In the genomic region with DNA sequence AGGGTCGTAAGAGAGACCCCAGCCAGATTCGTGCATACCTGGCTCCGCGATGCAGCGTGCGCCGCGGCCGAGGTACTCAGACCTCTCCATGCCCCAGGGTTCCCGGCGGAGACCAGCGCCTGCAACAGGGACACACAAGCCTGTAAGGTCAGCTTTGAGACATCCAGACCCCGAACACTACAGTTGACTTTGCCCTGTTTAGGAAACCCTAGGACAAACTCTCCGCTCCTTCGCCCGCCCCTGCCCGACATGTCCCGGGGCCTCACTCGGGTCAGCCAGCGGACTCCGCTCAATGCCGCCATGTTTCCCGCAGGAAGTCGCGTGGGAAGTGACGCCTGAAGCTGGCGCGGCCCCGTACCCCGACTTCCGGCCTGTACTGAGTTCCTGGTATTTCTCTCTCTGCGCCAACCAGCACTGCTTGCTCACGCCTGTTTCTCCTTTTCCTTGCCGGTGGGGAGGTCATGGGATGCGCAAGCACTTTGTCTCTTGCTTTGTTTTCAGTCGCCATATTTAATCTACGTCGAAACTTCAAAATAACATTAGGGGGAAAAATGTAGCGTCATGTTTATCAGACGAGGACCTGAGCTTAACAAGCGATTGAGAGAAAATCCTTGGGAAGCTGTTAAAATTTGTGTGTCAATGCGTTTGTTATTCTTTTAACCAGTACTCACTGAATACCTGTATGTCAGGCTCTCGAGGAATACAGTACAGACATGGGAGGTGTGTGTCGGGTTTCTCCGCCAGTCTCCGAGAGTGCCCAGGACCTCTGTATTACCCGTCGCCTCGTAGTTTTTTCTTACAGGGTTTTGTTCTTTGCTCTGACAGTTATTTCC, we compare ENCODE assay signal across 8 cellular contexts. TPM values are rescaled to one million over a fixed set of nuclear protein-coding genes. Genes with fewer than 3 reads are reported as not detected.
DNase-seq lines count a peak whose midpoint lies in the region; ATAC-seq and TF ChIP-seq lines count a peak whose summit lies in the region.

TSS of gene IDH3B (minus strand) at position 330 of the 833 bp plus-strand sequence. CDS start at position 302, 28 bp downstream.

- no peak for TF ChIP-seq CTCF in coronary artery (IDR thresholded peaks at IDR 0.05)

- H3K4me3 Mint-ChIP-seq in activated CD4-positive, alpha-beta T cell treated with anti-CD3 and anti-CD28 coated beads, Interleukin-2, amount 10 ng/mL, durations not matched to agents 24 days and 14 days, result peak within 1 kb of the TSS; percentile 85

- H3K27ac Mint-ChIP-seq in activated CD4-positive, alpha-beta T cell treated with anti-CD3 and anti-CD28 coated beads, Interleukin-2, amount 10 ng/mL, durations not matched to agents 24 days and 14 days, result peak within 1 kb of the TSS; percentile 94

- peaks cover 3% of the 10 kb centered on the region for H3K9me3 Mint-ChIP-seq in activated CD4-positive, alpha-beta T cell treated with anti-CD3 and anti-CD28 coated beads, Interleukin-2, amount 10 ng/mL, durations not matched to agents 24 days and 14 days

- H3K4me3 ChIP-seq in coronary artery, result peak within 1 kb of the TSS; percentile 96

- peaks cover 15% of the 10 kb centered on the region for H3K4me1 Mint-ChIP-seq in activated CD4-positive, alpha-beta T cell treated with anti-CD3 and anti-CD28 coated beads, Interleukin-2, amount 10 ng/mL, durations not matched to agents 24 days and 14 days

- H3K27ac ChIP-seq in coronary artery, result peak within 1 kb of the TSS; percentile 88 to 92

- H3K36me3 Mint-ChIP-seq in activated CD4-positive, alpha-beta T cell treated with anti-CD3 and anti-CD28 coated beads, Interleukin-2, amount 10 ng/mL, durations not matched to agents 24 days and 14 days (ENCODE audit: low read depth), result peaks cover 24% of the 10 kb centered on the region

- peaks cover 5% of the 10 kb centered on the region for H3K27me3 Mint-ChIP-seq in activated CD4-positive, alpha-beta T cell treated with anti-CD3 and anti-CD28 coated beads, Interleukin-2, amount 10 ng/mL, durations not matched to agents 24 days and 14 days

- DNase-seq in Ammon's horn (ENCODE audit: low spot score), result peak; percentile 94
- DNase-seq in GM19238 (ENCODE audit: insufficient read length, low spot score), result peak; percentile 88
- DNase-seq in NCI-H526 (lab: John Stamatoyannopoulos, UW), result peak; percentile 90 to 93
- peak; percentile 98 for DNase-seq in activated CD4-positive, alpha-beta T cell treated with anti-CD3 and anti-CD28 coated beads, Interleukin-2, amount 10 ng/mL, durations not matched to agents 24 days and 14 days
- DNase-seq in coronary artery (ENCODE audit: low spot score), result peak; percentile 96
- peak; percentile 90 to 94 for DNase-seq in left colon
- peak; percentile 94 for DNase-seq in stimulated activated CD4-positive, alpha-beta T cell treated with anti-CD3 and anti-CD28 coated beads, Interleukin-1b, Interleukin-23, amount 100 ng/mL, for 48 hours

- ATAC-seq in HG03457 (IDR thresholded peaks at IDR 0.05; ENCODE audit: unreplicated experiment), result peak; percentile 61
- peak; percentile 99 for ATAC-seq in left colon

- intact Hi-C loops in activated CD4-positive, alpha-beta T cell treated with anti-CD3 and anti-CD28 coated beads, Interleukin-2, amount 10 ng/mL, durations not matched to agents 24 days and 14 days (cut with micrococcal nuclease), result loop anchor here (1.0 kb wide), 1 partner anchor 12 kb away; the partner anchor contains the start of gene NOP56
- intact Hi-C loops in left colon (cut with DNase I, micrococcal nuclease), result no loop called here

RNA-seq across cellular contexts. Expression of gene IDH3B, which starts in this region (rescaled TPM):
- total RNA-seq in activated CD4-positive, alpha-beta T cell treated with anti-CD3 and anti-CD28 coated beads, Interleukin-2, amount 10 ng/mL, durations not matched to agents 24 days and 14 days, result 121 and 127 TPM in 2 replicates
- 100 to 1,000 TPM; 104 to 144 TPM for total RNA-seq in left colon

Comparison
In these comparisons a context has a peak if more than half of its experiments do, and no peak if none do; other contexts are left out.
1. Peak in every context shown above with its lines: DNase-seq, ATAC-seq, H3K4me3 ChIP-seq and H3K27ac ChIP-seq.